18 cellular contexts compared by ENCODE assay signal in the genomic region with DNA sequence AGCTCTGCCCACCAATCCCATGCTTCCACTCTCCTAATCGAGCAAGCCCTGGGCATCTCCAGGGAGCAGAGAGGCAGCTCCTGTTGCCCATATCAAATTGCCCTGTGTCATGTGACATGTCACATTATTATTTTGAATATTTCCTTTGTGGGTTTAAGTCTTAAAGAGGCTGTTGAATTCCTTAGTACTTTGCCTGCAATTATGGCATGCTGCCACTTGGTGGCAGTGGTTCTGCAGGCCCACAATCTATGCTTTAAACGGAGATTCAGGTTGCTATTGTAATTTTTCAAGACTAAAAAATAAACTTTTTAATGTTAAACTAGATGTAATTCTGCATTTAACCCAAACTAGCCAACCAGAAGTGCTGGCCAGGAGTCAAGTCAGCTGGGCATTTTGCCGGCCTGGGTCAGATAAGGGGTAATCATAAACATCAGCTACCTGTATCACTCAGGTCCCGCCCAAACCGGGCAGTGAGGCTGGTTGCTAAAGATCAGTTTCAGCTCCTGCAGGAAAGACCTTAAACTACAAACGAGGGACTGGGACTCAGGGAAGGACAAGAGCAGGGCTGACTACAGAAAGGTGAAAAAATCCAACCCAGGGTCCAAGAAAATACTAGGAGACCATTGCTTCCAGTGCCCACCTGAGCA. TPM values are rescaled to one million over a fixed set of nuclear protein-coding genes. Genes with fewer than 3 reads are reported as not detected.
A peak's percentile ranks its signal among the peaks of the same experiment; 100 is the strongest.
DNase-seq lines count a peak whose midpoint lies in the region; ATAC-seq, FAIRE-seq and TF ChIP-seq lines count a peak whose summit lies in the region.
"Had no signal": no experiment of that assay in that cellular context is flagged by ENCODE, and none has a peak within 500 bp of the region (broad histone marks: within the 10 kb centered on the region; RNA-seq: fewer than 3 reads in every experiment).

No MANE protein-coding gene starts in this region.

- FAIRE-seq in RCC 7860 (lab: Jason Lieb, UNC) = peak; percentile 38

- no peak for ATAC-seq in left colon
- ATAC-seq in GM21390 (IDR thresholded peaks at IDR 0.05; ENCODE audit: unreplicated experiment) = no peak
- ATAC-seq: CD8-positive, alpha-beta T cell; gastroesophageal sphincter had no signal

- H3K4me3 Mint-ChIP-seq in glutamatergic neuron (ENCODE audit: unreplicated experiment) = no peak overlapping the region
- H3K4me3 Mint-ChIP-seq: activated CD4-positive, alpha-beta T cell treated with anti-CD3 and anti-CD28 coated beads, Interleukin-2, amount 10 ng/mL, durations not matched to agents 24 days and 14 days; activated naive CD4-positive, alpha-beta T cell treated with anti-CD3 and anti-CD28 coated beads, Interleukin-2, amount 10 ng/mL, durations not matched to agents 7 days and 5 days; CD8-positive, alpha-beta T cell had no signal

- peaks cover 10% of the 10 kb centered on the region for H3K4me1 Mint-ChIP-seq in glutamatergic neuron (ENCODE audit: low read depth, unreplicated experiment)
- H3K4me1 Mint-ChIP-seq: activated CD4-positive, alpha-beta T cell treated with anti-CD3 and anti-CD28 coated beads, Interleukin-2, amount 10 ng/mL, durations not matched to agents 24 days and 14 days; activated naive CD4-positive, alpha-beta T cell treated with anti-CD3 and anti-CD28 coated beads, Interleukin-2, amount 10 ng/mL, durations not matched to agents 7 days and 5 days had no signal

- no peak overlapping the region for H3K27ac Mint-ChIP-seq in glutamatergic neuron (ENCODE audit: unreplicated experiment)
- H3K27ac Mint-ChIP-seq: activated CD4-positive, alpha-beta T cell treated with anti-CD3 and anti-CD28 coated beads, Interleukin-2, amount 10 ng/mL, durations not matched to agents 24 days and 14 days; activated naive CD4-positive, alpha-beta T cell treated with anti-CD3 and anti-CD28 coated beads, Interleukin-2, amount 10 ng/mL, durations not matched to agents 7 days and 5 days; CD8-positive, alpha-beta T cell had no signal

- peaks cover 12% of the 10 kb centered on the region for H3K9me3 Mint-ChIP-seq in glutamatergic neuron (ENCODE audit: unreplicated experiment)
- H3K9me3 Mint-ChIP-seq: activated CD4-positive, alpha-beta T cell treated with anti-CD3 and anti-CD28 coated beads, Interleukin-2, amount 10 ng/mL, durations not matched to agents 24 days and 14 days; CD8-positive, alpha-beta T cell had no signal

- TF ChIP-seq CTCF in AG09309 (IDR thresholded peaks at IDR 0.05; ENCODE audit: control insufficient read depth, insufficient read depth, low read depth, low read length, missing control alignments) (peak; percentile 16), GM12874 (IDR thresholded peaks at IDR 0.05; ENCODE audit: insufficient read depth, low read depth, low read length) (peak; percentile 18; the same call in 1 of the 2 replicates), glutamatergic neuron (IDR thresholded peaks at IDR 0.05; ENCODE audit: partially characterized antibody, unreplicated experiment) (peak; percentile 78)

- DNase-seq in AG09309 (ENCODE audit: low read depth) (no peak), RCC 7860 (ENCODE audit: low spot score) (peak; percentile 26), glutamatergic neuron (no peak), left colon (no peak), GOT3 (lab: John Stamatoyannopoulos, UW) (no peak), NCI-H510A treated with DMSO at 0.1 percent for 48 hours (lab: John Stamatoyannopoulos, UW) (no peak)
- DNase-seq: activated CD4-positive, alpha-beta T cell treated with anti-CD3 and anti-CD28 coated beads, Interleukin-2, amount 10 ng/mL, durations not matched to agents 24 days and 14 days; activated naive CD4-positive, alpha-beta T cell treated with anti-CD3 and anti-CD28 coated beads, Interleukin-2, amount 10 ng/mL, durations not matched to agents 7 days and 5 days; CD8-positive, alpha-beta T cell; colonic mucosa; NCI-H226; SHP77 treated with DMSO at 0.1 percent for 48 hours; transverse colon had no signal

- peaks cover 13% of the 10 kb centered on the region for H3K36me3 Mint-ChIP-seq in glutamatergic neuron (ENCODE audit: unreplicated experiment)
- H3K36me3 Mint-ChIP-seq: activated naive CD4-positive, alpha-beta T cell treated with anti-CD3 and anti-CD28 coated beads, Interleukin-2, amount 10 ng/mL, durations not matched to agents 7 days and 5 days; CD8-positive, alpha-beta T cell had no signal

- intact Hi-C loops in left colon (cut with DNase I, micrococcal nuclease) = no loop called here

- peaks cover 8% of the 10 kb centered on the region for H3K27me3 Mint-ChIP-seq in glutamatergic neuron (ENCODE audit: unreplicated experiment)
- H3K27me3 Mint-ChIP-seq: activated naive CD4-positive, alpha-beta T cell treated with anti-CD3 and anti-CD28 coated beads, Interleukin-2, amount 10 ng/mL, durations not matched to agents 7 days and 5 days had no signal

- no peak overlapping the region for H3K4me3 ChIP-seq in AG09309 (ENCODE audit: control insufficient read depth, low read depth, low read length)
- H3K4me3 ChIP-seq: colonic mucosa, gastroesophageal sphincter, lung, prostate gland, transverse colon had no signal

RNA-seq across cellular contexts. Expression of a gene that starts 37.3 kb away (rescaled TPM):
- total RNA-seq in glutamatergic neuron (ENCODE audit: unreplicated experiment) (0.34 TPM), left colon (100 to 1,000 TPM in 1 of 2 donors, 10 to 100 TPM in 1; 92.4 to 113 TPM)
- total RNA-seq: activated CD4-positive, alpha-beta T cell treated with anti-CD3 and anti-CD28 coated beads, Interleukin-2, amount 10 ng/mL, durations not matched to agents 24 days and 14 days; CD8-positive, alpha-beta T cell had no signal

Comparison
In these comparisons a context has a peak if more than half of its experiments do, and no peak if none do; other contexts are left out.
1. CTCF ChIP-seq: peak in every context shown above with its lines; median percentile 78 in glutamatergic neuron; 18 in GM12874; 16 in AG09309.
2. RNA of a gene that starts 37.3 kb away (total RNA-seq): 92.4 to 113 TPM in left colon; 0.34 TPM in glutamatergic neuron (single experiment); every median in the first group is over 10 times any median in the second.